In the genomic region with DNA sequence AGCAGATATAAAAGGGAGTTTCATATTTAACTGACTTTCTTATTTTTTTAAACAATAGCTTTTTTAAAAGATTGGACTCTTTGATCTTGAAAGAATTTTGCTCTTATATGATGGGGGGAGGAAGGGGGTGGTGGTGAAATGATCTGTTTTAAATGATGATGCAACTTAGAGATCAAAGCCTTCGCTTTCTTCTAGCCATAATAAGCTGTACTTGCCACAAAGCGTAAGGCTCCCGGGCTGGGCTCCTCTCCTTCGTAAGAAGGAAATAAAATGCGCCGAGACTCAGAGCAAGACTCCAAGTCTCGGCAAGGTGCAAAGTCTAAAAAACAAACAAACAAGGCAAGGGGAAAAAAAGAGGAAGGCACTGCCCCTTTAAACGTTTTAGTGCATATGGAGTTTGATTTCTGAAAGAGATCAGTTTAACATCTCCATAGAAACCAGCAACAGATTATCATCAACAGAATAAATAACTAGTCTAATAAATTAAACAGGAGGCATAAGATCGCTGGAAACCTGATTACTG, we compare ENCODE assay signal across 8 cellular contexts. TPM values are rescaled to one million over a fixed set of nuclear protein-coding genes. Genes with fewer than 3 reads are reported as not detected.
A peak's percentile ranks its signal among the peaks of the same experiment; 100 is the strongest.
DNase-seq lines count a peak whose midpoint lies in the region; ATAC-seq and TF ChIP-seq lines count a peak whose summit lies in the region.

No MANE protein-coding gene starts in this region.

- peak overlapping the region; percentile 69; the same call in 1 of the 2 replicates for H2AFZ ChIP-seq in Loucy (ENCODE audit: low read length)
- H2AFZ ChIP-seq in neural cell (ENCODE audit: low read depth, low read length): no peak overlapping the region

- H3K4me3 ChIP-seq in Loucy (ENCODE audit: low read length, poor library complexity, severe bottlenecking): peak overlapping the region; percentile 65
- H3K4me3 ChIP-seq in neural cell (ENCODE audit: low read length): peak overlapping the region; percentile 72

- no peak overlapping the region for H3K27ac ChIP-seq in neural cell (ENCODE audit: low read length)

- DNase-seq in DMS 273 (lab: John Stamatoyannopoulos, UW; ENCODE audit: unreplicated experiment) (peak; percentile 78), GM19240 (ENCODE audit: insufficient read length, low spot score) (no peak)
- DNase-seq in central memory CD8-positive, alpha-beta T cell (ENCODE audit: low spot score in 2 of 2): no peak

- H3K79me2 ChIP-seq in Loucy (ENCODE audit: insufficient read depth, low read length) (no peaks in the 10 kb centered on the region), neural cell (replicated peaks; ENCODE audit: insufficient read depth, low read length) (no peaks in the 10 kb centered on the region)

- ATAC-seq in central memory CD8-positive, alpha-beta T cell (replicated peaks; ENCODE audit: extremely low read depth, poor library complexity, severe bottlenecking): no peak
- ATAC-seq in GM21723 (IDR thresholded peaks at IDR 0.05; ENCODE audit: unreplicated experiment) (no peak), HG03045 (IDR thresholded peaks at IDR 0.05; ENCODE audit: unreplicated experiment) (no peak), HG02885 (IDR thresholded peaks at IDR 0.05; ENCODE audit: poor library complexity, unreplicated experiment) (no peak)

- no peak for TF ChIP-seq CTCF in Loucy (conservative IDR thresholded peaks at IDR 0.05; ENCODE audit: low read length)
- TF ChIP-seq CTCF in neural cell (IDR thresholded peaks at IDR 0.05; ENCODE audit: poor library complexity, severe bottlenecking): no peak

- no peak overlapping the region for H3K27ac Mint-ChIP-seq in central memory CD8-positive, alpha-beta T cell (ENCODE audit: low read depth)

- H3K27me3 ChIP-seq in Loucy (ENCODE audit: insufficient read depth, low read length, poor library complexity, severe bottlenecking) (peaks cover 10% of the 10 kb centered on the region), neural cell (ENCODE audit: insufficient read depth, low read depth, low read length) (peaks cover 46% of the 10 kb centered on the region)

- H3F3A ChIP-seq in Loucy (ENCODE audit: low read depth) (peaks cover 8% of the 10 kb centered on the region; the same call in 1 of the 2 replicates), neural cell (ENCODE audit: insufficient read depth, low read length, poor library complexity, severe bottlenecking) (no peaks in the 10 kb centered on the region)

- TF ChIP-seq RAD21 in neural cell (conservative IDR thresholded peaks at IDR 0.05): no peak

- H3K27me3 Mint-ChIP-seq in central memory CD8-positive, alpha-beta T cell: peaks cover 42% of the 10 kb centered on the region

- H3K9ac ChIP-seq in Loucy (ENCODE audit: low read depth, low read length, poor library complexity, severe bottlenecking) (no peak overlapping the region), neural cell (ENCODE audit: low read length) (no peak overlapping the region)

- H3K9me2 ChIP-seq in Loucy (replicated peaks; ENCODE audit: low read depth, low read length): no peaks in the 10 kb centered on the region
- H3K9me2 ChIP-seq in neural cell (ENCODE audit: insufficient read depth, low read length): no peaks in the 10 kb centered on the region

- H3K36me3 ChIP-seq in Loucy (ENCODE audit: insufficient read depth, low read length) (no peaks in the 10 kb centered on the region), neural cell (ENCODE audit: insufficient read depth, low read length) (no peaks in the 10 kb centered on the region)

- H3K36me3 Mint-ChIP-seq in central memory CD8-positive, alpha-beta T cell (ENCODE audit: insufficient read depth): no peaks in the 10 kb centered on the region

- no peaks in the 10 kb centered on the region for H3K9me3 Mint-ChIP-seq in central memory CD8-positive, alpha-beta T cell

- H3K4me1 ChIP-seq in Loucy (ENCODE audit: insufficient read depth, low read length, poor library complexity, severe bottlenecking): peaks cover 17% of the 10 kb centered on the region

- H3K9me3 ChIP-seq in Loucy (ENCODE audit: insufficient read depth, low read depth, low read length) (no peaks in the 10 kb centered on the region), neural cell (ENCODE audit: low read length) (no peaks in the 10 kb centered on the region)

- peaks cover 7% of the 10 kb centered on the region for H3K4me1 Mint-ChIP-seq in central memory CD8-positive, alpha-beta T cell

- peak overlapping the region; percentile 68 for H3K4me2 ChIP-seq in Loucy (ENCODE audit: low read depth, low read length, poor library complexity, severe bottlenecking)
- H3K4me2 ChIP-seq in neural cell (ENCODE audit: low read length): peak overlapping the region; percentile 62

- TF ChIP-seq EP300 in neural cell (conservative IDR thresholded peaks at IDR 0.05; ENCODE audit: poor library complexity, severe bottlenecking): no peak

- no peaks in the 10 kb centered on the region for H4K20me1 ChIP-seq in Loucy (ENCODE audit: insufficient read depth, low read length, poor library complexity, severe bottlenecking)
- peaks cover 3% of the 10 kb centered on the region for H4K20me1 ChIP-seq in neural cell (ENCODE audit: insufficient read depth)

- H3K4me3 Mint-ChIP-seq in central memory CD8-positive, alpha-beta T cell: peak overlapping the region; percentile 60

TF ChIP-seq in neural cell, 6 proteins besides CTCF, POLR2A, EP300 and RAD21:
- TF ChIP-seq POLR2AphosphoS5 (IDR thresholded peaks at IDR 0.05): peak; percentile 14
- no peak for TF ChIP-seq MXI1 (conservative IDR thresholded peaks at IDR 0.05; ENCODE audit: poor library complexity, severe bottlenecking)

RNA-seq across cellular contexts. Expression of a gene that starts 3.3 kb away (rescaled TPM):
- polyA plus RNA-seq in neural cell: 0.14 and 0.27 TPM in 2 replicates
- 0.24 and 0.58 TPM in 2 replicates for polyA minus RNA-seq in neural cell
